ENCODE assay signal across 21 cellular contexts in the genomic region with DNA sequence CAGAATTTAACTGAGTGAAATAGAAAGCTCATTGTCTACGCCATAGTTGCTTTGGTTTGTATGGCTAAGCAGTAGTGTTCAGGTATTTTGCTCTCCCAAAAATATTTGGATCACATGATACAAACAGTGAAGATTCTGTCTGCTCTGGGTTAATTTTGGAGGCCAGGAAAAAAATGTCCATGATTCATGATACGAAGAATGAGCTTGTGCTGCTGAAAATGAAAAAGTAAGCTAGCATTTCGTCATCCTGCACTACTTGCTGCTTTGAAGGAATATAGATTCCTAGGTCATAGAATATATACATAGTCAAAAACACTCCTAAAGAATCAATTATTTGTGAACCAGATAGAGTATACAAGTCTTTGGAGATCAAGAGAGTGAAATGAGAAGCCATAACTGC.
"Had no signal": no experiment of that assay in that cellular context is flagged by ENCODE, and none has a peak within 500 bp of the region (broad histone marks: within the 10 kb centered on the region; RNA-seq: fewer than 3 reads in every experiment).

No MANE protein-coding gene starts in this region.

- H3K9me3 ChIP-seq: breast epithelium, left ventricle myocardium inferior, stomach, suprapubic skin, transverse colon, uterus had no signal

- H2AFZ ChIP-seq: neural progenitor cell had no signal

- H3K4me2 ChIP-seq: neural progenitor cell, smooth muscle cell had no signal

- H3K36me3 ChIP-seq: breast epithelium, neural progenitor cell, uterus had no signal

- H3K27ac ChIP-seq: breast epithelium, epithelial cell of prostate, neural progenitor cell, stomach, suprapubic skin, transverse colon, uterus, VCaP had no signal

- ATAC-seq: activated CD4-positive, CD25-positive, alpha-beta regulatory T cell treated with anti-CD3 and anti-CD28 coated beads, Interleukin-2, amount 50 U/mL, for 24 hours; naive thymus-derived CD8-positive, alpha-beta T cell; sciatic nerve; stimulated activated memory B cell treated with anti-CD40 and anti-IgM and Interleukin-4, amounts not matched to agents 10 μg/mL and 1 μg/mL and 100 μg/mL, for 72 hours had no signal

- H3K27me3 ChIP-seq: breast epithelium, neural progenitor cell, stomach, suprapubic skin, transverse colon, uterus had no signal

- DNase-seq: activated CD4-positive, alpha-beta memory T cell treated with anti-CD3 and anti-CD28 coated beads, Interleukin-2, amount 10 ng/mL, durations not matched to agents 7 days and 5 days; activated CD4-positive, alpha-beta T cell treated with anti-CD3 and anti-CD28 coated beads, Interleukin-2, amount 10 ng/mL, durations not matched to agents 24 days and 14 days; activated gamma-delta T cell; activated T-cell treated with anti-CD3 and anti-CD28 coated beads for 4 hours; cortex of kidney; hippocampal formation; left ventricle myocardium inferior; naive thymus-derived CD8-positive, alpha-beta T cell; stimulated activated CD4-positive, alpha-beta T cell treated with anti-CD3 and anti-CD28 coated beads, Interleukin-15, amount 100 ng/mL, for 24 hours; stomach; transverse colon; uterus had no signal

- H3K9ac ChIP-seq: neural progenitor cell had no signal

- H3K4me3 ChIP-seq: breast epithelium, left ventricle myocardium inferior, neural progenitor cell, smooth muscle cell, stomach, suprapubic skin, transverse colon, uterus had no signal
